ENCODE assay signal across 14 cellular contexts in genomic region chr6:84448331-84448730, GRCh38.
A peak's percentile ranks its signal among the peaks of the same experiment; 100 is the strongest.
DNase-seq lines count a peak whose midpoint lies in the region; ATAC-seq and TF ChIP-seq lines count a peak whose summit lies in the region.
"Had no signal": no experiment of that assay in that cellular context is flagged by ENCODE, and none has a peak within 500 bp of the region (broad histone marks: within the 10 kb centered on the region; RNA-seq: fewer than 3 reads in every experiment).

No MANE protein-coding gene starts in this region.

- no peak overlapping the region for H3K4me3 Mint-ChIP-seq in GM23338
- H3K4me3 Mint-ChIP-seq in neural progenitor cell, result no peak overlapping the region
- H3K4me3 Mint-ChIP-seq: CD8-positive, alpha-beta T cell had no signal

- H3K4me1 ChIP-seq in GM23338 (ENCODE audit: insufficient read depth) (peaks cover 18% of the 10 kb centered on the region; the same call in 1 of the 2 replicates), adipocyte (ENCODE audit: control insufficient read depth, insufficient read depth, low read length) (peaks cover 24% of the 10 kb centered on the region), neural progenitor cell (peaks cover 22% of the 10 kb centered on the region)
- H3K4me1 ChIP-seq: BE2C, HAP-1 had no signal

- H2AFZ ChIP-seq in GM23338 (peak overlapping the region; percentile 61; the same call in 1 of the 2 replicates), neural progenitor cell (replicated peaks) (peak overlapping the region; percentile 83)

- H3K36me3 ChIP-seq in GM23338 (ENCODE audit: insufficient read depth), result no peaks in the 10 kb centered on the region
- no peaks in the 10 kb centered on the region for H3K36me3 ChIP-seq in adipocyte (ENCODE audit: control insufficient read depth, insufficient read depth, low read length, severe bottlenecking)
- no peaks in the 10 kb centered on the region for H3K36me3 ChIP-seq in neural progenitor cell
- H3K36me3 ChIP-seq: BE2C, HAP-1 had no signal

- H3K79me2 ChIP-seq in GM23338 (replicated peaks; ENCODE audit: insufficient read depth) (no peaks in the 10 kb centered on the region), neural progenitor cell (ENCODE audit: low read depth) (no peaks in the 10 kb centered on the region)

- no peaks in the 10 kb centered on the region for H3K9me2 ChIP-seq in GM23338 (ENCODE audit: insufficient read depth)

- intact Hi-C loops in Right ventricle myocardium inferior (cut with DNase I), result no loop called here

- H4K20me1 ChIP-seq in GM23338 (replicated peaks; ENCODE audit: insufficient read depth) (no peaks in the 10 kb centered on the region), neural progenitor cell (ENCODE audit: low read depth) (no peaks in the 10 kb centered on the region)

- no peak overlapping the region for H3K4me2 ChIP-seq in GM23338
- H3K4me2 ChIP-seq in neural progenitor cell, result no peak overlapping the region

- H3K27ac Mint-ChIP-seq in GM23338, result peak overlapping the region; percentile 86; the same call in 1 of the 2 replicates
- no peak overlapping the region for H3K27ac Mint-ChIP-seq in neural progenitor cell
- H3K27ac Mint-ChIP-seq: CD8-positive, alpha-beta T cell had no signal

- no peaks in the 10 kb centered on the region for H3F3A ChIP-seq in GM23338 (replicated peaks; ENCODE audit: low read depth)
- no peaks in the 10 kb centered on the region for H3F3A ChIP-seq in neural progenitor cell (ENCODE audit: low read depth)

- ATAC-seq in GM23338, result no peak
- ATAC-seq in esophagus mucosa, result no peak
- ATAC-seq in Right ventricle myocardium inferior, result no peak
- ATAC-seq: CD8-positive, alpha-beta T cell had no signal

- H3K9me3 ChIP-seq in adipocyte (ENCODE audit: control insufficient read depth, low read length) (no peaks in the 10 kb centered on the region), neural progenitor cell (ENCODE audit: low read depth) (no peaks in the 10 kb centered on the region)
- H3K9me3 ChIP-seq: BE2C, HAP-1 had no signal

- H3K27me3 Mint-ChIP-seq in GM23338 (ENCODE audit: insufficient read depth, low read depth, poor library complexity) (no peaks in the 10 kb centered on the region), neural progenitor cell (ENCODE audit: insufficient read depth, low read depth) (no peaks in the 10 kb centered on the region)

- H3K4me3 ChIP-seq in GM23338 (no peak overlapping the region), adipocyte (ENCODE audit: low read length) (peak overlapping the region; percentile 16), neural progenitor cell (no peak overlapping the region)
- H3K4me3 ChIP-seq: HAP-1 had no signal

- no peak for TF ChIP-seq CTCF in GM23338 (conservative IDR thresholded peaks at IDR 0.05; ENCODE audit: low read depth in 2 of 2)
- no peak for TF ChIP-seq CTCF in neural progenitor cell (IDR thresholded peaks at IDR 0.05)

- H3K9ac ChIP-seq in adipocyte (ENCODE audit: low read length) (no peak overlapping the region), neural progenitor cell (no peak overlapping the region)

- DNase-seq in GM23338 (ENCODE audit: low spot score), result no peak
- DNase-seq in adipocyte (ENCODE audit: low read depth), result no peak
- peak; percentile 16 for DNase-seq in fibroblast of gingiva (ENCODE audit: low read depth)
- DNase-seq in neural progenitor cell (ENCODE audit: low spot score), result no peak
- DNase-seq in stimulated activated CD4-positive, alpha-beta T cell treated with anti-CD3 and anti-CD28 coated beads, Interleukin-2, amount 100 ng/mL, for 48 hours, result no peak
- DNase-seq in Right ventricle myocardium inferior (ENCODE audit: missing footprints), result no peak
- DNase-seq: BE2C; CD8-positive, alpha-beta T cell; COR-L47; DND-41; GDM1 had no signal

- H3K9me3 Mint-ChIP-seq in GM23338 (no peaks in the 10 kb centered on the region), neural progenitor cell (no peaks in the 10 kb centered on the region)
- H3K9me3 Mint-ChIP-seq: CD8-positive, alpha-beta T cell had no signal

- H3K36me3 Mint-ChIP-seq in GM23338 (ENCODE audit: low read depth) (no peaks in the 10 kb centered on the region), neural progenitor cell (no peaks in the 10 kb centered on the region)
- H3K36me3 Mint-ChIP-seq: CD8-positive, alpha-beta T cell had no signal

- H3K4me1 Mint-ChIP-seq in GM23338 (peaks cover 21% of the 10 kb centered on the region; the same call in 2 of the 3 replicates), neural progenitor cell (peaks cover 7% of the 10 kb centered on the region)

- no peaks in the 10 kb centered on the region for H3K27me3 ChIP-seq in GM23338 (ENCODE audit: insufficient read depth)
- H3K27me3 ChIP-seq in adipocyte (replicated peaks; ENCODE audit: control insufficient read depth, insufficient read depth, low read length), result no peaks in the 10 kb centered on the region
- H3K27me3 ChIP-seq in neural progenitor cell, result no peaks in the 10 kb centered on the region
- H3K27me3 ChIP-seq: BE2C had no signal

- H3K27ac ChIP-seq in GM23338 (ENCODE audit: low read depth), result no peak overlapping the region
- H3K27ac ChIP-seq in neural progenitor cell, result no peak overlapping the region
- H3K27ac ChIP-seq: C4-2B had no signal

TF ChIP-seq in GM23338, 12 proteins besides CTCF, POLR2A, EP300 and RAD21 (continues in another document):
- no peak for TF ChIP-seq EZH2 (IDR thresholded peaks at IDR 0.05; ENCODE audit: low read depth, unreplicated experiment)
- no peak for TF ChIP-seq NANOG (IDR thresholded peaks at IDR 0.05; ENCODE audit: borderline replicate concordance)
- TF ChIP-seq CREB1 (CRISPR knock-in tag; IDR thresholded peaks at IDR 0.05; ENCODE audit: low read depth), result no peak
- no peak for TF ChIP-seq JUNB (IDR thresholded peaks at IDR 0.05; ENCODE audit: unreplicated experiment)
- no peak for TF ChIP-seq EZH2phosphoT487 (IDR thresholded peaks at IDR 0.05; ENCODE audit: unreplicated experiment)
- TF ChIP-seq, protein P1, sequence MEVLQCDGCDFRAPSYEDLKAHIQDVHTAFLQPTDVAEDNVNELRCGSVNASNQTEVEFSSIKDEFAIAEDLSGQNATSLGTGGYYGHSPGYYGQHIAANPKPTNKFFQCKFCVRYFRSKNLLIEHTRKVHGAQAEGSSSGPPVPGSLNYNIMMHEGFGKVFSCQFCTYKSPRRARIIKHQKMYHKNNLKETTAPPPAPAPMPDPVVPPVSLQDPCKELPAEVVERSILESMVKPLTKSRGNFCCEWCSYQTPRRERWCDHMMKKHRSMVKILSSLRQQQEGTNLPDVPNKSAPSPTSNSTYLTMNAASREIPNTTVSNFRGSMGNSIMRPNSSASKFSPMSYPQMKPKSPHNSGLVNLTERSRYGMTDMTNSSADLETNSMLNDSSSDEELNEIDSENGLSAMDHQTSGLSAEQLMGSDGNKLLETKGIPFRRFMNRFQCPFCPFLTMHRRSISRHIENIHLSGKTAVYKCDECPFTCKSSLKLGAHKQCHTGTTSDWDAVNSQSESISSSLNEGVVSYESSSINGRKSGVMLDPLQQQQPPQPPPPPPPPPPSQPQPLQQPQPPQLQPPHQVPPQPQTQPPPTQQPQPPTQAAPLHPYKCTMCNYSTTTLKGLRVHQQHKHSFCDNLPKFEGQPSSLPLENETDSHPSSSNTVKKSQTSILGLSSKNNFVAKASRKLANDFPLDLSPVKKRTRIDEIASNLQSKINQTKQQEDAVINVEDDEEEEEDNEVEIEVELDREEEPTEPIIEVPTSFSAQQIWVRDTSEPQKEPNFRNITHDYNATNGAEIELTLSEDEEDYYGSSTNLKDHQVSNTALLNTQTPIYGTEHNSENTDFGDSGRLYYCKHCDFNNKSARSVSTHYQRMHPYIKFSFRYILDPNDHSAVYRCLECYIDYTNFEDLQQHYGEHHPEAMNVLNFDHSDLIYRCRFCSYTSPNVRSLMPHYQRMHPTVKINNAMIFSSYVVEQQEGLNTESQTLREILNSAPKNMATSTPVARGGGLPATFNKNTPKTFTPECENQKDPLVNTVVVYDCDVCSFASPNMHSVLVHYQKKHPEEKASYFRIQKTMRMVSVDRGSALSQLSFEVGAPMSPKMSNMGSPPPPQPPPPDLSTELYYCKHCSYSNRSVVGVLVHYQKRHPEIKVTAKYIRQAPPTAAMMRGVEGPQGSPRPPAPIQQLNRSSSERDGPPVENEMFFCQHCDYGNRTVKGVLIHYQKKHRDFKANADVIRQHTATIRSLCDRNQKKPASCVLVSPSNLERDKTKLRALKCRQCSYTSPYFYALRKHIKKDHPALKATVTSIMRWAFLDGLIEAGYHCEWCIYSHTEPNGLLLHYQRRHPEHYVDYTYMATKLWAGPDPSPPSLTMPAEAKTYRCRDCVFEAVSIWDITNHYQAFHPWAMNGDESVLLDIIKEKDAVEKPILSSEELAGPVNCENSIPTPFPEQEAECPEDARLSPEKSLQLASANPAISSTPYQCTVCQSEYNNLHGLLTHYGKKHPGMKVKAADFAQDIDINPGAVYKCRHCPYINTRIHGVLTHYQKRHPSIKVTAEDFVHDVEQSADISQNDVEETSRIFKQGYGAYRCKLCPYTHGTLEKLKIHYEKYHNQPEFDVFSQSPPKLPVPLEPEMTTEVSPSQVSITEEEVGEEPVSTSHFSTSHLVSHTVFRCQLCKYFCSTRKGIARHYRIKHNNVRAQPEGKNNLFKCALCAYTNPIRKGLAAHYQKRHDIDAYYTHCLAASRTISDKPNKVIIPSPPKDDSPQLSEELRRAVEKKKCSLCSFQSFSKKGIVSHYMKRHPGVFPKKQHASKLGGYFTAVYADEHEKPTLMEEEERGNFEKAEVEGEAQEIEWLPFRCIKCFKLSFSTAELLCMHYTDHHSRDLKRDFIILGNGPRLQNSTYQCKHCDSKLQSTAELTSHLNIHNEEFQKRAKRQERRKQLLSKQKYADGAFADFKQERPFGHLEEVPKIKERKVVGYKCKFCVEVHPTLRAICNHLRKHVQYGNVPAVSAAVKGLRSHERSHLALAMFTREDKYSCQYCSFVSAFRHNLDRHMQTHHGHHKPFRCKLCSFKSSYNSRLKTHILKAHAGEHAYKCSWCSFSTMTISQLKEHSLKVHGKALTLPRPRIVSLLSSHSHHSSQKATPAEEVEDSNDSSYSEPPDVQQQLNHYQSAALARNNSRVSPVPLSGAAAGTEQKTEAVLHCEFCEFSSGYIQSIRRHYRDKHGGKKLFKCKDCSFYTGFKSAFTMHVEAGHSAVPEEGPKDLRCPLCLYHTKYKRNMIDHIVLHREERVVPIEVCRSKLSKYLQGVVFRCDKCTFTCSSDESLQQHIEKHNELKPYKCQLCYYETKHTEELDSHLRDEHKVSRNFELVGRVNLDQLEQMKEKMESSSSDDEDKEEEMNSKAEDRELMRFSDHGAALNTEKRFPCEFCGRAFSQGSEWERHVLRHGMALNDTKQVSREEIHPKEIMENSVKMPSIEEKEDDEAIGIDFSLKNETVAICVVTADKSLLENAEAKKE (CRISPR knock-in tag; IDR thresholded peaks at IDR 0.05), result no peak
- TF ChIP-seq, protein P2, sequence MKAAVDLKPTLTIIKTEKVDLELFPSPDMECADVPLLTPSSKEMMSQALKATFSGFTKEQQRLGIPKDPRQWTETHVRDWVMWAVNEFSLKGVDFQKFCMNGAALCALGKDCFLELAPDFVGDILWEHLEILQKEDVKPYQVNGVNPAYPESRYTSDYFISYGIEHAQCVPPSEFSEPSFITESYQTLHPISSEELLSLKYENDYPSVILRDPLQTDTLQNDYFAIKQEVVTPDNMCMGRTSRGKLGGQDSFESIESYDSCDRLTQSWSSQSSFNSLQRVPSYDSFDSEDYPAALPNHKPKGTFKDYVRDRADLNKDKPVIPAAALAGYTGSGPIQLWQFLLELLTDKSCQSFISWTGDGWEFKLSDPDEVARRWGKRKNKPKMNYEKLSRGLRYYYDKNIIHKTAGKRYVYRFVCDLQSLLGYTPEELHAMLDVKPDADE (IDR thresholded peaks at IDR 0.05), result no peak
